In the genomic region with DNA sequence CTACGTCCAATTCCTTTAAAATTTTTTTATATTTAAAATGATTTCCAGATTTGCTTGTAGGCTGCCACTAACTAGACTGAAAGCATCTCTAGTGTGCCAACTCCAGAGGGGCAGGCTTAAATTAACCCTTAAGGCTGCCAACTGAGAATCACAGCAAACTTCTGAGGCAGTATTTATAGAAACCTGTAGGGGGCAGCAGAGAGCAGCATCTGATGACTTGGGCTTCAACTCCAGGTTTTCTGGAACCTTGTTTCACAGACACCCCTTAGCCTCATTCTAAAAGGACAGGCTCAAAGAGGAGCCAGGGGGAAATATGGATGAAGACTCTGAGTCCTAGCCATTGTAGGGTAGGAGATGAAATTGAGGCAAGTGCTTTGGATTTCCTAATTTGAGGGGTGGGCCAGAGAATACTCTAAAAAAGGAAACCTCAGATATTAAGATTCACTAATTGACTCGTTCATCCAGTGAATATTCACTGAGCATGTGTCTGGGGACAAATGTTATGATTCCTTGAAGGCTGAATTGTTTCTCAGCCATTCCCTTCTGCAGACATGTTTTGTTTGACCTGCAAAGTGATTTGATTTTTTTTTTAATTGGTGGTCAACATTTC, we compare ENCODE assay signal across 7 cellular contexts.
DNase-seq lines count a peak whose midpoint lies in the region; FAIRE-seq and TF ChIP-seq lines count a peak whose summit lies in the region.

No MANE protein-coding gene starts in this region.

- no peak for TF ChIP-seq POLR2A in transverse colon (IDR thresholded peaks at IDR 0.05)

- peak; percentile 74 for TF ChIP-seq CTCF in D721Med (IDR thresholded peaks at IDR 0.05; ENCODE audit: insufficient read depth, missing control alignments)
- peak; percentile 70 for TF ChIP-seq CTCF in MCF 10A (IDR thresholded peaks at IDR 0.05; ENCODE audit: unreplicated experiment)
- peak; percentile 93 for TF ChIP-seq CTCF in kidney (IDR thresholded peaks at IDR 0.05; ENCODE audit: borderline replicate concordance, extremely low read depth, insufficient read depth)
- peak; percentile 72 to 88 (median 85) for TF ChIP-seq CTCF in transverse colon (IDR thresholded peaks at IDR 0.05)

- no peaks in the 10 kb centered on the region for H3K9me2 ChIP-seq in GM23248 (ENCODE audit: insufficient read depth)

- H3K9ac ChIP-seq in GM23248 (no peak overlapping the region), kidney (ENCODE audit: low read length in 2 of 2) (no peak overlapping the region)

- BruUV-seq in MCF 10A (replicated peaks; lab: Mats Ljungman, UMichigan) = no TSS peak

- DNase-seq in D721Med (ENCODE audit: insufficient read length, low spot score) (peak; percentile 28), GM23248 (peak; percentile 58), NCI-H69 (lab: John Stamatoyannopoulos, UW) (peak; percentile 68), MCF 10A (ENCODE audit: unreplicated experiment) (peak; percentile 39), kidney (no peak), transverse colon (peak; percentile 17), GDM1 (lab: John Stamatoyannopoulos, UW) (no peak)

- H3K9me3 ChIP-seq in GM23248 (ENCODE audit: low read depth) = no peaks in the 10 kb centered on the region
- no peaks in the 10 kb centered on the region for H3K9me3 ChIP-seq in kidney (ENCODE audit: control insufficient read depth in 1 of 2, low read length in 2 of 2)
- H3K9me3 ChIP-seq in transverse colon = no peaks in the 10 kb centered on the region

- no peaks in the 10 kb centered on the region for H3K4me1 ChIP-seq in GM23248 (ENCODE audit: insufficient read depth)
- H3K4me1 ChIP-seq in kidney (ENCODE audit: control insufficient read depth in 1 of 2, insufficient read depth in 1 of 2, low read depth in 1 of 2, low read length in 2 of 2) = no peaks in the 10 kb centered on the region
- H3K4me1 ChIP-seq in transverse colon = no peaks in the 10 kb centered on the region

- H3K36me3 ChIP-seq in GM23248 (ENCODE audit: low read depth) (no peaks in the 10 kb centered on the region), kidney (ENCODE audit: control insufficient read depth in 1 of 2, insufficient read depth in 2 of 2, low read length in 2 of 2) (no peaks in the 10 kb centered on the region), transverse colon (no peaks in the 10 kb centered on the region)

- CTCF ChIA-PET in MCF 10A (lab: Yijun Ruan, JAX) = interaction anchor here (0.6 to 2.0 kb wide), 12 partner anchors 8 to 1194 kb away, joined by 3 to 13 read pairs (median 3); no protein-coding TSS in a partner anchor

- H3K4me3 ChIP-seq in GM23248 = no peak overlapping the region
- H3K4me3 ChIP-seq in kidney (ENCODE audit: low read length in 2 of 2) = no peak overlapping the region
- no peak overlapping the region for H3K4me3 ChIP-seq in transverse colon

- TF ChIP-seq EP300 in transverse colon (IDR thresholded peaks at IDR 0.05; ENCODE audit: low read depth) = no peak

- no peak overlapping the region for H3K4me2 ChIP-seq in GM23248 (ENCODE audit: unreplicated experiment)

- no peak for FAIRE-seq in D721Med (lab: Jason Lieb, UNC)
- no peak for FAIRE-seq in kidney (lab: Jason Lieb, UNC)

- H3K79me2 ChIP-seq in GM23248 (ENCODE audit: insufficient read depth) = no peaks in the 10 kb centered on the region

- no peaks in the 10 kb centered on the region for H3K4me1 Mint-ChIP-seq in MCF 10A (ENCODE audit: insufficient read depth, unreplicated experiment)

- H3K27ac ChIP-seq in GM23248 (no peak overlapping the region), kidney (ENCODE audit: low read depth in 2 of 2, low read length in 2 of 2) (no peak overlapping the region), transverse colon (no peak overlapping the region)

- in situ Hi-C loops in GM23248 (cut with MboI) (loop anchor here (10.0 kb wide), 1 partner anchor 289 kb away; no protein-coding TSS in a partner anchor), transverse colon (cut with MboI; ENCODE audit: low pct_ligation_motif_present in 1 of 4, low pct_unique_long_range_greater_than_20kb in 1 of 4, low sequenced_read_pairs in 3 of 4) (loop anchor here in 2 of 4 donors (10.0 to 25.0 kb wide), 3 partner anchors 297 to 422 kb away; no protein-coding TSS in a partner anchor)

- H3K27me3 ChIP-seq in GM23248 (replicated peaks; ENCODE audit: insufficient read depth) = no peaks in the 10 kb centered on the region
- H3K27me3 ChIP-seq in transverse colon = no peaks in the 10 kb centered on the region

- H3F3A ChIP-seq in GM23248 (ENCODE audit: insufficient read depth) = no peaks in the 10 kb centered on the region

- H3K27ac Mint-ChIP-seq in MCF 10A (ENCODE audit: low read depth, unreplicated experiment) = no peak overlapping the region

- POLR2A ChIA-PET in MCF 10A (lab: Yijun Ruan, JAX) = no interaction called here

- H3K36me3 Mint-ChIP-seq in MCF 10A (ENCODE audit: insufficient read depth, unreplicated experiment) = no peaks in the 10 kb centered on the region

- no peaks in the 10 kb centered on the region for H3K27me3 Mint-ChIP-seq in MCF 10A (ENCODE audit: insufficient read depth, unreplicated experiment)

- H2AFZ ChIP-seq in GM23248 = no peak overlapping the region

- H3K9me3 Mint-ChIP-seq in MCF 10A (ENCODE audit: unreplicated experiment) = peaks cover 17% of the 10 kb centered on the region

- 38 to 40% methylated on average over 2 of the region's 2 CpGs for WGBS in GM23248 (ENCODE audit: low coverage in 1 of 2, low lambda C conversion rate in 2 of 2, missing lambda C conversion rate in 2 of 2), 2 experiments
- WGBS in transverse colon (ENCODE audit: low coverage in 1 of 2), 2 donors = 27 to 33% methylated on average over 2 of the region's 2 CpGs

- H4K20me1 ChIP-seq in GM23248 (ENCODE audit: insufficient read depth) = no peaks in the 10 kb centered on the region

- no peak overlapping the region for H3K4me3 Mint-ChIP-seq in MCF 10A (ENCODE audit: unreplicated experiment)

- intact Hi-C loops in MCF 10A (cut with micrococcal nuclease) = loop anchor here (1.0 to 2.0 kb wide), 2 partner anchors 298 to 429 kb away; no protein-coding TSS in a partner anchor
- intact Hi-C loops in kidney (cut with DNase I) = loop anchor here (5.0 to 10.0 kb wide), 2 partner anchors 302 to 429 kb away; no protein-coding TSS in a partner anchor
- intact Hi-C loops in transverse colon (cut with DNase I; ENCODE audit: low total_unique reads) = loop anchor here (2.0 to 10.0 kb wide), 2 partner anchors 297 to 429 kb away; no protein-coding TSS in a partner anchor

Comparison
In these comparisons a context has a peak if more than half of its experiments do, and no peak if none do; other contexts are left out.
1. DNase-seq: peak in D721Med (single experiment), GM23248 (single experiment), NCI-H69 (single experiment), MCF 10A (single experiment) and transverse colon (single experiment); none in kidney (single experiment) and GDM1 (single experiment).
2. Peak in every context shown above with its lines, with median percentiles within 50 percentile points of each other: CTCF ChIP-seq.